In genomic region chr15:91857772-91858171, GRCh38 we compare ENCODE assay signal across 8 cellular contexts. TPM values are rescaled to one million over a fixed set of nuclear protein-coding genes. Genes with fewer than 3 reads are reported as not detected.
DNase-seq lines count a peak whose midpoint lies in the region; ATAC-seq, FAIRE-seq and TF ChIP-seq lines count a peak whose summit lies in the region.

No MANE protein-coding gene starts in this region.

- H3K27ac ChIP-seq in OCI-LY7 (ENCODE audit: low read depth, low read length, poor library complexity, severe bottlenecking) = peak overlapping the region; percentile 95
- peak overlapping the region in 1 of 2 donors; percentile 29 for H3K27ac ChIP-seq in small intestine (ENCODE audit: low read depth in 1 of 2, low read length in 1 of 2)
- H3K27ac ChIP-seq in WERI-Rb-1 = no peak overlapping the region

- no peaks in the 10 kb centered on the region for H3K9me3 Mint-ChIP-seq in activated CD4-positive, alpha-beta T cell treated with anti-CD3 and anti-CD28 coated beads for 36 hours (ENCODE audit: low read depth)

- CTCF ChIA-PET in activated CD4-positive, alpha-beta T cell treated with anti-CD3 and anti-CD28 coated beads for 36 hours (lab: Charles Lee) = interaction anchor here (1.1 to 1.2 kb wide), 3 partner anchors 10 to 151 kb away, joined by 3 to 4 read pairs (median 3); no protein-coding TSS in a partner anchor
- CTCF ChIA-PET in OCI-LY7 (lab: Charles Lee; ENCODE audit: unreplicated experiment) = no interaction called here

- peaks cover 3% of the 10 kb centered on the region for H3K27me3 Mint-ChIP-seq in activated CD4-positive, alpha-beta T cell treated with anti-CD3 and anti-CD28 coated beads for 36 hours

- DNase-seq in activated CD4-positive, alpha-beta T cell treated with anti-CD3 and anti-CD28 coated beads for 36 hours = peak; percentile 43
- no peak for DNase-seq in activated CD4-positive, alpha-beta T cell treated with anti-CD3 and anti-CD28 coated beads, Interleukin-2, amount 50 U/mL, for 4 hours
- DNase-seq in OCI-LY7 (ENCODE audit: low spot score) (peak; percentile 80), small intestine (peak; percentile 34), NCI-H2171 (lab: John Stamatoyannopoulos, UW) (no peak), WERI-Rb-1 (no peak), iPS-NIHi7 (ENCODE audit: extremely low spot score) (no peak)

- H3K27me3 ChIP-seq in small intestine (ENCODE audit: control insufficient read depth in 2 of 2, insufficient read depth in 2 of 2, low read length in 2 of 2) (peaks cover 0 to 3% of the 10 kb centered on the region in 2 donors), WERI-Rb-1 (ENCODE audit: insufficient read depth, low read depth, severe bottlenecking) (peaks cover 61% of the 10 kb centered on the region)

- no peak overlapping the region for H3K4me3 Mint-ChIP-seq in activated CD4-positive, alpha-beta T cell treated with anti-CD3 and anti-CD28 coated beads for 36 hours

- H3K4me2 ChIP-seq in OCI-LY7 (ENCODE audit: low read length) = peak overlapping the region; percentile 98

- no peak for TF ChIP-seq CTCF in OCI-LY7 (conservative IDR thresholded peaks at IDR 0.05; ENCODE audit: low read length)
- TF ChIP-seq CTCF in WERI-Rb-1 (IDR thresholded peaks at IDR 0.05; ENCODE audit: low read depth, low read length) = no peak

- H3K9me3 ChIP-seq in OCI-LY7 (ENCODE audit: low read length) (no peaks in the 10 kb centered on the region), small intestine (ENCODE audit: control insufficient read depth, low read depth) (no peaks in the 10 kb centered on the region), WERI-Rb-1 (ENCODE audit: severe bottlenecking) (no peaks in the 10 kb centered on the region)

- H3K36me3 ChIP-seq in OCI-LY7 (ENCODE audit: insufficient read depth, low read length) (peaks cover 19% of the 10 kb centered on the region; the same call in 1 of the 2 replicates), small intestine (ENCODE audit: control insufficient read depth in 2 of 2, insufficient read depth in 2 of 2, low read length in 2 of 2) (no peaks in the 10 kb centered on the region), WERI-Rb-1 (no peaks in the 10 kb centered on the region)

- intact Hi-C loops in activated CD4-positive, alpha-beta T cell treated with anti-CD3 and anti-CD28 coated beads for 36 hours (cut with DNase I, micrococcal nuclease) = loop anchor here (1.0 to 10.0 kb wide), 10 partner anchors 85 to 1157 kb away; partner anchors contain the start of gene CHD2 (in 1 of the 2)
- intact Hi-C loops in OCI-LY7 (cut with micrococcal nuclease; ENCODE audit: unreplicated experiment) = loop anchor here (2.0 to 10.0 kb wide), 3 partner anchors 55 to 553 kb away; no protein-coding TSS in a partner anchor

- H3K4me1 ChIP-seq in OCI-LY7 (ENCODE audit: insufficient read depth, low read length, poor library complexity, severe bottlenecking) (peaks cover 72% of the 10 kb centered on the region), small intestine (ENCODE audit: control insufficient read depth in 2 of 2, insufficient read depth in 1 of 2, low read depth in 1 of 2, low read length in 1 of 2) (no peaks in the 10 kb centered on the region)

- H3K9me2 ChIP-seq in OCI-LY7 (ENCODE audit: insufficient read depth, low read length) = no peaks in the 10 kb centered on the region

- H3K27ac Mint-ChIP-seq in activated CD4-positive, alpha-beta T cell treated with anti-CD3 and anti-CD28 coated beads for 36 hours = peak overlapping the region; percentile 49

- peak; percentile 27 for ATAC-seq in activated CD4-positive, alpha-beta T cell treated with anti-CD3 and anti-CD28 coated beads for 36 hours
- peak; percentile 48 for ATAC-seq in HG02678 (IDR thresholded peaks at IDR 0.05; ENCODE audit: unreplicated experiment)

- WGBS in small intestine, 3 donors = 64 to 85% (median 69%) methylated on average over 2 of the region's 2 CpGs

- FAIRE-seq in small intestine (lab: Jason Lieb, UNC) = no peak

- POLR2A ChIA-PET in activated CD4-positive, alpha-beta T cell treated with anti-CD3 and anti-CD28 coated beads for 36 hours (lab: Charles Lee) = no interaction called here
- POLR2A ChIA-PET in OCI-LY7 (lab: Charles Lee) = interaction anchor here (0.6 kb wide), 1 partner anchor 19 kb away, joined by 3 read pairs; no protein-coding TSS in a partner anchor

- BruUV-seq in OCI-LY7 (replicated peaks; lab: Mats Ljungman, UMichigan) = no TSS peak

- peaks cover 71% of the 10 kb centered on the region for H3K4me1 Mint-ChIP-seq in activated CD4-positive, alpha-beta T cell treated with anti-CD3 and anti-CD28 coated beads for 36 hours

- H3K79me2 ChIP-seq in OCI-LY7 (ENCODE audit: insufficient read depth, low read depth, low read length) = peaks cover 80% of the 10 kb centered on the region

- H3K36me3 Mint-ChIP-seq in activated CD4-positive, alpha-beta T cell treated with anti-CD3 and anti-CD28 coated beads for 36 hours (ENCODE audit: low read depth) = no peaks in the 10 kb centered on the region

- peaks cover 38% of the 10 kb centered on the region for H4K20me1 ChIP-seq in OCI-LY7 (ENCODE audit: insufficient read depth, low read length)

- no peak overlapping the region for H2AFZ ChIP-seq in OCI-LY7 (ENCODE audit: low read length)

- H3K4me3 ChIP-seq in OCI-LY7 (ENCODE audit: low read depth, low read length, poor library complexity, severe bottlenecking) = peak overlapping the region; percentile 84
- no peak overlapping the region for H3K4me3 ChIP-seq in small intestine (ENCODE audit: low read depth in 1 of 2, low read length in 2 of 2)
- H3K4me3 ChIP-seq in WERI-Rb-1 (ENCODE audit: low read depth, low read length) = no peak overlapping the region

RNA-seq across cellular contexts. Expression of gene SLCO3A1, which starts 4.3 kb away (rescaled TPM):
- total RNA-seq in activated CD4-positive, alpha-beta T cell treated with anti-CD3 and anti-CD28 coated beads for 36 hours = 1 to 10 TPM; 5.6 to 5.8 TPM
- total RNA-seq in OCI-LY7 (2014; rRNA removed; shearing (Covaris generic)) = 7.6 and 8.5 TPM in 2 replicates
- total RNA-seq in OCI-LY7 (2022) = 40.0 and 47.3 TPM in 2 replicates
- polyA plus RNA-seq in small intestine = 1 to 10 TPM in 2 of 3 donors, under 1 TPM in 1; 0.89 to 4.4 (median 2.7) TPM

Comparison
In these comparisons a context has a peak if more than half of its experiments do, and no peak if none do; other contexts are left out.
1. DNase-seq: peak in activated CD4-positive, alpha-beta T cell treated with anti-CD3 and anti-CD28 coated beads for 36 hours (single experiment), OCI-LY7 (single experiment) and small intestine (single experiment); none in activated CD4-positive, alpha-beta T cell treated with anti-CD3 and anti-CD28 coated beads, Interleukin-2, amount 50 U/mL, for 4 hours (0 of 2), NCI-H2171 (single experiment), WERI-Rb-1 (single experiment) and iPS-NIHi7 (single experiment).